8 cellular contexts compared by ENCODE assay signal in the genomic region with DNA sequence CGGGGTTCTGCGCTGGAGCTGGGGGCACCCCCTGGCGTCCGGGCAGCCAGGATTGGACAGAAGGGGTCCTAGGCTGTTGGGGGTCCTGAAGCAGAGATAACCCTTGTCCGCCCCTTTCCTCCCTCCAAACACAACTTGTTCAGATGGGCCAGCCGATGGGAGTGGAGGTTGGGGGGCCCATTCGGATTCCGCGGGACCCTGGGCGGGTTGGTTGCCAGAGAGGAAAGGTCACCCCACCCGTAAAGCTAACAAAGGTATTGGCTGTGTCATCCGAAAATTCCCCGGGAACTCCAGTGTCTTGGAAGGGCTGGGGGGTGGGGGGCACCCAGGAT. TPM values are rescaled to one million over a fixed set of nuclear protein-coding genes. Genes with fewer than 3 reads are reported as not detected.
DNase-seq lines count a peak whose midpoint lies in the region; ATAC-seq and TF ChIP-seq lines count a peak whose summit lies in the region.

No MANE protein-coding gene starts in this region.

- WGBS in upper lobe of left lung, 2 donors, result 26 to 35% methylated on average over 8 to 13 of the region's 13 CpGs

- ATAC-seq in Right ventricle myocardium superior (ENCODE audit: poor library complexity), result no peak
- ATAC-seq in memory B cell (ENCODE audit: low read depth), result no peak
- no peak for ATAC-seq in upper lobe of left lung (ENCODE audit: low FRiP score in 2 of 2)

- intact Hi-C loops in Right ventricle myocardium superior (cut with DNase I), result loop anchor here (5.0 to 10.0 kb wide), 2 partner anchors 57 to 120 kb away; no protein-coding TSS in a partner anchor

- H3K36me3 ChIP-seq in cardiac muscle cell (no peaks in the 10 kb centered on the region), upper lobe of left lung (no peaks in the 10 kb centered on the region)

- TF ChIP-seq CTCF in cardiac muscle cell (IDR thresholded peaks at IDR 0.05; ENCODE audit: low read depth, low read length) (no peak), upper lobe of left lung (IDR thresholded peaks at IDR 0.05) (no peak), HFFc6 (IDR thresholded peaks at IDR 0.05) (no peak)

- H3K27ac ChIP-seq in cardiac muscle cell (no peak overlapping the region), angular gyrus (ENCODE audit: low read depth, low read length) (peak overlapping the region; percentile 4), upper lobe of left lung (peak overlapping the region in 2 of 4 donors; percentile 46 to 72)

- H3K9me3 Mint-ChIP-seq in memory B cell, result no peaks in the 10 kb centered on the region
- no peaks in the 10 kb centered on the region for H3K9me3 Mint-ChIP-seq in HFFc6

- peak overlapping the region; percentile 67 for H3K27ac Mint-ChIP-seq in memory B cell
- no peak overlapping the region for H3K27ac Mint-ChIP-seq in HFFc6

- H3K4me1 ChIP-seq in cardiac muscle cell (ENCODE audit: low read depth) (peaks cover 37% of the 10 kb centered on the region), upper lobe of left lung (peaks cover 11 to 58% (median 18%) of the 10 kb centered on the region in 4 donors)

- H3K27me3 Mint-ChIP-seq in memory B cell, result peaks cover 19% of the 10 kb centered on the region
- H3K27me3 Mint-ChIP-seq in HFFc6 (ENCODE audit: insufficient read depth), result peaks cover 27% of the 10 kb centered on the region

- H3K9me3 ChIP-seq in cardiac muscle cell (ENCODE audit: low read depth), result no peaks in the 10 kb centered on the region
- H3K9me3 ChIP-seq in upper lobe of left lung, result no peaks in the 10 kb centered on the region

- no peak for TF ChIP-seq POLR2A in upper lobe of left lung (IDR thresholded peaks at IDR 0.05)

- H3K4me1 Mint-ChIP-seq in memory B cell (no peaks in the 10 kb centered on the region), HFFc6 (ENCODE audit: low read depth) (peaks cover 11% of the 10 kb centered on the region)

- H3K27me3 ChIP-seq in cardiac muscle cell (no peaks in the 10 kb centered on the region), upper lobe of left lung (peaks cover 0 to 23% (median 6%) of the 10 kb centered on the region in 4 donors)

- DNase-seq in cardiac muscle cell (ENCODE audit: low read depth in 1 of 2, low spot score in 1 of 2), result no peak
- no peak for DNase-seq in Right ventricle myocardium superior
- DNase-seq in memory B cell (ENCODE audit: low spot score in 2 of 2), result no peak
- DNase-seq in upper lobe of left lung, result no peak
- DNase-seq in HFFc6, result no peak
- DNase-seq in NCI-H1694 treated with DMSO at 0.1 percent for 48 hours (lab: John Stamatoyannopoulos, UW), result no peak
- no peak for DNase-seq in NCI-H1105 (lab: John Stamatoyannopoulos, UW)

- peak overlapping the region; percentile 80 for H3K4me3 ChIP-seq in cardiac muscle cell
- H3K4me3 ChIP-seq in upper lobe of left lung, result peak overlapping the region; percentile 54 to 82 (median 78)

- no peak for TF ChIP-seq EP300 in upper lobe of left lung (IDR thresholded peaks at IDR 0.05)

- no peaks in the 10 kb centered on the region for H3K36me3 Mint-ChIP-seq in memory B cell
- H3K36me3 Mint-ChIP-seq in HFFc6 (ENCODE audit: low read depth), result no peaks in the 10 kb centered on the region

- peak overlapping the region; percentile 66 for H3K4me3 Mint-ChIP-seq in memory B cell
- H3K4me3 Mint-ChIP-seq in HFFc6, result no peak overlapping the region; the same call in 1 of the 2 replicates

RNA-seq across cellular contexts. Expression of gene FAM222A, which starts 1.3 kb away (rescaled TPM):
- total RNA-seq in cardiac muscle cell (35.5 and 42.9 TPM in 2 replicates), Right ventricle myocardium superior (25.0 TPM), upper lobe of left lung (1 to 10 TPM; 1.0 to 7.3 (median 3.7) TPM)
- polyA plus RNA-seq in cardiac muscle cell, result 25.4 and 42.1 TPM in 2 replicates
- total RNA-seq in HFFc6 (2021; fragmentation: NEBNext Ultra II Directional; extraction: Animal tissue kit (Norgen Biotek cat#: 25700)), result under 1 TPM; 0.46 to 0.65 (median 0.64) TPM
